24 cellular contexts compared by ENCODE assay signal in genomic region chr4:108328033-108328732, GRCh38.
"Had no signal": no experiment of that assay in that cellular context is flagged by ENCODE, and none has a peak within 500 bp of the region (broad histone marks: within the 10 kb centered on the region; RNA-seq: fewer than 3 reads in every experiment).

No MANE protein-coding gene starts in this region.

- H3K9ac ChIP-seq: SK-N-SH had no signal

- H3K36me3 Mint-ChIP-seq: activated CD4-positive, alpha-beta memory T cell treated with anti-CD3 and anti-CD28 coated beads for 36 hours; activated naive CD8-positive, alpha-beta T cell; brain had no signal

- H3K27ac ChIP-seq: colonic mucosa, epithelial cell of prostate, lower lobe of right lung, tibial nerve, VCaP had no signal

- ATAC-seq: lower lobe of right lung had no signal

- H3K9me3 Mint-ChIP-seq: activated CD4-positive, alpha-beta memory T cell treated with anti-CD3 and anti-CD28 coated beads for 36 hours; central memory CD8-positive, alpha-beta T cell; endodermal cell had no signal

- H3K4me2 ChIP-seq: SK-N-SH had no signal

- DNase-seq: activated CD4-positive, alpha-beta memory T cell treated with anti-CD3 and anti-CD28 coated beads for 36 hours; activated CD4-positive, CD25-positive, alpha-beta regulatory T cell treated with anti-CD3 and anti-CD28 coated beads, Interleukin-2, amount 50 U/mL, for 72 hours; activated effector memory CD4-positive, alpha-beta T cell treated with Interleukin-2 at 50 U/mL for 16 hours; activated T-cell treated with anti-CD3 and anti-CD28 coated beads, Interleukin-2, amount 50 U/mL, for 1 hour; colonic mucosa; endodermal cell; foreskin fibroblast; glutamatergic neuron; hypothalamus; islet precursor cell; lower lobe of right lung; occipital lobe; posterior cingulate gyrus; SK-N-SH; stimulated activated CD4-positive, alpha-beta T cell treated with anti-CD3 and anti-CD28 coated beads, Interleukin-12 subunit alpha, Interleukin-12 subunit beta, amount 100 ng/mL, for 4 hours; stimulated activated CD4-positive, alpha-beta T cell treated with anti-CD3 and anti-CD28 coated beads, Interleukin-1b, Interleukin-23, amount 100 ng/mL, for 48 hours; stimulated activated naive CD4-positive, alpha-beta T cell treated with Interleukin-2 at 50 U/mL for 16 hours; substantia nigra had no signal

- H3K36me3 ChIP-seq: colonic mucosa, lower lobe of right lung, tibial nerve had no signal

- H3K4me3 Mint-ChIP-seq: activated CD4-positive, alpha-beta memory T cell treated with anti-CD3 and anti-CD28 coated beads for 36 hours; brain; central memory CD8-positive, alpha-beta T cell; endodermal cell had no signal

- H3K4me1 ChIP-seq: lower lobe of right lung, tibial nerve had no signal

- H3K27ac Mint-ChIP-seq: activated CD4-positive, alpha-beta memory T cell treated with anti-CD3 and anti-CD28 coated beads for 36 hours; activated naive CD8-positive, alpha-beta T cell; brain; endodermal cell had no signal

- H3K9me3 ChIP-seq: colonic mucosa, lower lobe of right lung, SK-N-SH, tibial nerve had no signal

- H3K27me3 ChIP-seq: colonic mucosa, tibial nerve had no signal

- H3K4me3 ChIP-seq: colonic mucosa, lower lobe of right lung, tibial nerve had no signal

- H3K27me3 Mint-ChIP-seq: activated CD4-positive, alpha-beta memory T cell treated with anti-CD3 and anti-CD28 coated beads for 36 hours; activated naive CD8-positive, alpha-beta T cell; brain had no signal
